1 cellular context compared by ENCODE assay signal in genomic region chr14:71169028-71169427, GRCh38.
TF ChIP-seq lines count a peak whose summit lies in the region.

No MANE protein-coding gene starts in this region.

TF ChIP-seq in GM23338, 12 proteins besides CTCF, POLR2A, EP300 and RAD21 (continued from another document):
- TF ChIP-seq, protein P1, sequence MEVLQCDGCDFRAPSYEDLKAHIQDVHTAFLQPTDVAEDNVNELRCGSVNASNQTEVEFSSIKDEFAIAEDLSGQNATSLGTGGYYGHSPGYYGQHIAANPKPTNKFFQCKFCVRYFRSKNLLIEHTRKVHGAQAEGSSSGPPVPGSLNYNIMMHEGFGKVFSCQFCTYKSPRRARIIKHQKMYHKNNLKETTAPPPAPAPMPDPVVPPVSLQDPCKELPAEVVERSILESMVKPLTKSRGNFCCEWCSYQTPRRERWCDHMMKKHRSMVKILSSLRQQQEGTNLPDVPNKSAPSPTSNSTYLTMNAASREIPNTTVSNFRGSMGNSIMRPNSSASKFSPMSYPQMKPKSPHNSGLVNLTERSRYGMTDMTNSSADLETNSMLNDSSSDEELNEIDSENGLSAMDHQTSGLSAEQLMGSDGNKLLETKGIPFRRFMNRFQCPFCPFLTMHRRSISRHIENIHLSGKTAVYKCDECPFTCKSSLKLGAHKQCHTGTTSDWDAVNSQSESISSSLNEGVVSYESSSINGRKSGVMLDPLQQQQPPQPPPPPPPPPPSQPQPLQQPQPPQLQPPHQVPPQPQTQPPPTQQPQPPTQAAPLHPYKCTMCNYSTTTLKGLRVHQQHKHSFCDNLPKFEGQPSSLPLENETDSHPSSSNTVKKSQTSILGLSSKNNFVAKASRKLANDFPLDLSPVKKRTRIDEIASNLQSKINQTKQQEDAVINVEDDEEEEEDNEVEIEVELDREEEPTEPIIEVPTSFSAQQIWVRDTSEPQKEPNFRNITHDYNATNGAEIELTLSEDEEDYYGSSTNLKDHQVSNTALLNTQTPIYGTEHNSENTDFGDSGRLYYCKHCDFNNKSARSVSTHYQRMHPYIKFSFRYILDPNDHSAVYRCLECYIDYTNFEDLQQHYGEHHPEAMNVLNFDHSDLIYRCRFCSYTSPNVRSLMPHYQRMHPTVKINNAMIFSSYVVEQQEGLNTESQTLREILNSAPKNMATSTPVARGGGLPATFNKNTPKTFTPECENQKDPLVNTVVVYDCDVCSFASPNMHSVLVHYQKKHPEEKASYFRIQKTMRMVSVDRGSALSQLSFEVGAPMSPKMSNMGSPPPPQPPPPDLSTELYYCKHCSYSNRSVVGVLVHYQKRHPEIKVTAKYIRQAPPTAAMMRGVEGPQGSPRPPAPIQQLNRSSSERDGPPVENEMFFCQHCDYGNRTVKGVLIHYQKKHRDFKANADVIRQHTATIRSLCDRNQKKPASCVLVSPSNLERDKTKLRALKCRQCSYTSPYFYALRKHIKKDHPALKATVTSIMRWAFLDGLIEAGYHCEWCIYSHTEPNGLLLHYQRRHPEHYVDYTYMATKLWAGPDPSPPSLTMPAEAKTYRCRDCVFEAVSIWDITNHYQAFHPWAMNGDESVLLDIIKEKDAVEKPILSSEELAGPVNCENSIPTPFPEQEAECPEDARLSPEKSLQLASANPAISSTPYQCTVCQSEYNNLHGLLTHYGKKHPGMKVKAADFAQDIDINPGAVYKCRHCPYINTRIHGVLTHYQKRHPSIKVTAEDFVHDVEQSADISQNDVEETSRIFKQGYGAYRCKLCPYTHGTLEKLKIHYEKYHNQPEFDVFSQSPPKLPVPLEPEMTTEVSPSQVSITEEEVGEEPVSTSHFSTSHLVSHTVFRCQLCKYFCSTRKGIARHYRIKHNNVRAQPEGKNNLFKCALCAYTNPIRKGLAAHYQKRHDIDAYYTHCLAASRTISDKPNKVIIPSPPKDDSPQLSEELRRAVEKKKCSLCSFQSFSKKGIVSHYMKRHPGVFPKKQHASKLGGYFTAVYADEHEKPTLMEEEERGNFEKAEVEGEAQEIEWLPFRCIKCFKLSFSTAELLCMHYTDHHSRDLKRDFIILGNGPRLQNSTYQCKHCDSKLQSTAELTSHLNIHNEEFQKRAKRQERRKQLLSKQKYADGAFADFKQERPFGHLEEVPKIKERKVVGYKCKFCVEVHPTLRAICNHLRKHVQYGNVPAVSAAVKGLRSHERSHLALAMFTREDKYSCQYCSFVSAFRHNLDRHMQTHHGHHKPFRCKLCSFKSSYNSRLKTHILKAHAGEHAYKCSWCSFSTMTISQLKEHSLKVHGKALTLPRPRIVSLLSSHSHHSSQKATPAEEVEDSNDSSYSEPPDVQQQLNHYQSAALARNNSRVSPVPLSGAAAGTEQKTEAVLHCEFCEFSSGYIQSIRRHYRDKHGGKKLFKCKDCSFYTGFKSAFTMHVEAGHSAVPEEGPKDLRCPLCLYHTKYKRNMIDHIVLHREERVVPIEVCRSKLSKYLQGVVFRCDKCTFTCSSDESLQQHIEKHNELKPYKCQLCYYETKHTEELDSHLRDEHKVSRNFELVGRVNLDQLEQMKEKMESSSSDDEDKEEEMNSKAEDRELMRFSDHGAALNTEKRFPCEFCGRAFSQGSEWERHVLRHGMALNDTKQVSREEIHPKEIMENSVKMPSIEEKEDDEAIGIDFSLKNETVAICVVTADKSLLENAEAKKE (CRISPR knock-in tag; IDR thresholded peaks at IDR 0.05) = no peak
- no peak for TF ChIP-seq EZH2 (IDR thresholded peaks at IDR 0.05; ENCODE audit: low read depth, unreplicated experiment)
- TF ChIP-seq ZNF331 (CRISPR knock-in tag; IDR thresholded peaks at IDR 0.05; ENCODE audit: low read depth) = no peak
- TF ChIP-seq ZNF114 (CRISPR knock-in tag; IDR thresholded peaks at IDR 0.05) = no peak
TF ChIP-seq in GM23338: peak in this region for 0.
